ENCODE assay signal across 27 cellular contexts in genomic region chr11:87259731-87260130, GRCh38.
DNase-seq lines count a peak whose midpoint lies in the region; ATAC-seq and TF ChIP-seq lines count a peak whose summit lies in the region.
"Had no signal": no experiment of that assay in that cellular context is flagged by ENCODE, and none has a peak within 500 bp of the region (broad histone marks: within the 10 kb centered on the region; RNA-seq: fewer than 3 reads in every experiment).

No MANE protein-coding gene starts in this region.

- ATAC-seq in GM18867 (IDR thresholded peaks at IDR 0.05; ENCODE audit: unreplicated experiment): no peak
- ATAC-seq: activated CD8-positive, alpha-beta memory T cell treated with anti-CD3 and anti-CD28 coated beads, Interleukin-2, amount 10 ng/mL, durations not matched to agents 7 days and 5 days; activated T-cell treated with anti-CD3 and anti-CD28 coated beads, Interleukin-2, amount 50 U/mL, for 72 hours; lower lobe of right lung; stimulated activated naive B cell treated with anti-CD40 and anti-IgM and Interleukin-4, amounts not matched to agents 10 μg/mL and 1 μg/mL and 100 μg/mL, for 72 hours; WTC11 had no signal

- WGBS in mesodermal cell (ENCODE audit: insufficient coverage in 2 of 2), 2 experiments: no CpG with 5 or more reads among the region's 1 CpG

- no peaks in the 10 kb centered on the region for H3K36me3 ChIP-seq in ACC112 (ENCODE audit: insufficient read depth, low read length)
- H3K36me3 ChIP-seq in mesodermal cell (ENCODE audit: control insufficient read depth, insufficient read depth, low read length): no peaks in the 10 kb centered on the region
- H3K36me3 ChIP-seq: HAP-1, lower lobe of right lung, vagina had no signal

- no peak for TF ChIP-seq CTCF in dorsolateral prefrontal cortex (IDR thresholded peaks at IDR 0.05 in 54 of 56, conservative IDR thresholded peaks at IDR 0.05 in 2 of 56; ENCODE audit: low read depth in 1 of 56, partially characterized antibody in 56 of 56)

- H3K4me3 ChIP-seq in ACC112 (ENCODE audit: low read depth, low read length): no peak overlapping the region
- peak overlapping the region in 1 of 59 donors; percentile 18 for H3K4me3 ChIP-seq in dorsolateral prefrontal cortex
- no peak overlapping the region for H3K4me3 ChIP-seq in mesodermal cell (ENCODE audit: extremely low read depth, insufficient read depth, low read length, poor library complexity, severe bottlenecking)
- H3K4me3 ChIP-seq: coronary artery, HAP-1, lower lobe of right lung, vagina had no signal

- DNase-seq in NCI-H128 (lab: John Stamatoyannopoulos, UW; ENCODE audit: unreplicated experiment) (peak; percentile 34), dorsolateral prefrontal cortex (no peak), caudate nucleus (lab: John Stamatoyannopoulos, UW) (no peak), mesenteric fat pad (ENCODE audit: low spot score) (no peak)
- no peak for DNase-seq in stimulated activated CD4-positive, alpha-beta T cell treated with anti-CD3 and anti-CD28 coated beads, Interleukin-2, amount 100 ng/mL, for 24 hours
- DNase-seq: activated CD4-positive, alpha-beta T cell treated with anti-CD3 and anti-CD28 coated beads, Interleukin-2, amount 50 U/mL, for 1 hour; activated CD8-positive, alpha-beta memory T cell treated with anti-CD3 and anti-CD28 coated beads, Interleukin-2, amount 10 ng/mL, durations not matched to agents 7 days and 5 days; activated naive CD4-positive, alpha-beta T cell treated with anti-CD3 and anti-CD28 coated beads for 36 hours; activated T-cell treated with anti-CD3 and anti-CD28 coated beads, Interleukin-2, amount 50 U/mL, for 72 hours; amniotic stem cell; kidney glomerular epithelial cell; lower lobe of right lung; NCI-H1694 treated with DMSO at 0.1 percent for 48 hours; NCI-H446 treated with DMSO at 0.1 percent for 48 hours; SHP77 treated with DMSO at 0.1 percent for 48 hours; stimulated activated CD4-positive, alpha-beta T cell treated with anti-CD3 and anti-CD28 coated beads, Interleukin-4, amount 100 ng/mL, for 1 hour; stimulated activated naive B cell treated with anti-CD40 and anti-IgM and Interleukin-4, amounts not matched to agents 10 μg/mL and 1 μg/mL and 100 μg/mL, for 72 hours; SW 1271; T1000 had no signal

- H3K27ac ChIP-seq in ACC112 (ENCODE audit: low read depth, low read length): 0 out of 2 replicates have a peak overlapping the region, but pooled peaks have one; percentile 29
- peak overlapping the region in 38 of 59 donors; percentile 1 to 74 (median 36) for H3K27ac ChIP-seq in dorsolateral prefrontal cortex
- H3K27ac ChIP-seq in mesodermal cell (ENCODE audit: low read depth, low read length, severe bottlenecking): peak overlapping the region; percentile 72
- no peak overlapping the region for H3K27ac ChIP-seq in caudate nucleus (ENCODE audit: low read depth, low read length)
- H3K27ac ChIP-seq: C4-2B, coronary artery, lower lobe of right lung, vagina had no signal

- intact Hi-C loops in dorsolateral prefrontal cortex (cut with DNase I): no loop called here

- H3K9me3 ChIP-seq in mesodermal cell (ENCODE audit: control insufficient read depth, low read length): no peaks in the 10 kb centered on the region
- H3K9me3 ChIP-seq: HAP-1, lower lobe of right lung, vagina had no signal

- H3K4me1 ChIP-seq in ACC112 (ENCODE audit: control insufficient read depth, insufficient read depth, low read length, unreplicated experiment) (peaks cover 43% of the 10 kb centered on the region), mesodermal cell (ENCODE audit: control insufficient read depth, insufficient read depth, low read length, poor library complexity, severe bottlenecking) (peaks cover 13% of the 10 kb centered on the region)
- H3K4me1 ChIP-seq: HAP-1, vagina had no signal

- H3K79me2 ChIP-seq in ACC112 (ENCODE audit: control insufficient read depth, insufficient read depth, low read length, unreplicated experiment): no peaks in the 10 kb centered on the region

- no peak overlapping the region for H2AFZ ChIP-seq in ACC112 (ENCODE audit: low read length, unreplicated experiment)

- H3K27me3 ChIP-seq in ACC112 (ENCODE audit: insufficient read depth, low read length) (no peaks in the 10 kb centered on the region), dorsolateral prefrontal cortex (no peaks in the 10 kb centered on the region)
- H3K27me3 ChIP-seq: vagina had no signal
